8 cellular contexts compared by ENCODE assay signal in genomic region chr14:65336191-65336591, GRCh38.
DNase-seq lines count a peak whose midpoint lies in the region; ATAC-seq and TF ChIP-seq lines count a peak whose summit lies in the region.

No MANE protein-coding gene starts in this region.

- TF ChIP-seq CTCF in chondrocyte (IDR thresholded peaks at IDR 0.05) = no peak

- no peak overlapping the region for H3K4me3 Mint-ChIP-seq in chondrocyte (ENCODE audit: unreplicated experiment)

- peaks cover 13% of the 10 kb centered on the region for H3K4me1 Mint-ChIP-seq in chondrocyte (ENCODE audit: low read depth)

- no peaks in the 10 kb centered on the region for H3K27me3 Mint-ChIP-seq in chondrocyte (ENCODE audit: low read depth)

- no peaks in the 10 kb centered on the region for H3K36me3 Mint-ChIP-seq in chondrocyte (ENCODE audit: low read depth)

- H3K9me3 Mint-ChIP-seq in chondrocyte (ENCODE audit: low read depth) = no peaks in the 10 kb centered on the region

- no peak overlapping the region for H3K27ac Mint-ChIP-seq in chondrocyte (ENCODE audit: unreplicated experiment)

- peak; percentile 59 for ATAC-seq in GM18861 (IDR thresholded peaks at IDR 0.05; ENCODE audit: unreplicated experiment)
- ATAC-seq in HG03469 (IDR thresholded peaks at IDR 0.05; ENCODE audit: unreplicated experiment) = peak; percentile 59

- DNase-seq in activated naive CD8-positive, alpha-beta T cell treated with anti-CD3 and anti-CD28 coated beads, Interleukin-2, amount 50 U/mL, for 16 hours (ENCODE audit: low read depth, low spot score) = peak; percentile 20
- peak; percentile 24 to 58 for DNase-seq in stimulated activated CD4-positive, alpha-beta T cell treated with anti-CD3 and anti-CD28 coated beads, Interleukin-4, amount 100 ng/mL, for 4 hours
- DNase-seq in ureter (ENCODE audit: low spot score) (no peak), C1 segment of cervical spinal cord (lab: John Stamatoyannopoulos, UW) (no peak), chondrocyte (ENCODE audit: low spot score) (no peak), anterior cingulate cortex (lab: John Stamatoyannopoulos, UW) (no peak)

Comparison
In these comparisons a context has a peak if more than half of its experiments do, and no peak if none do; other contexts are left out.
1. DNase-seq: peak in activated naive CD8-positive, alpha-beta T cell treated with anti-CD3 and anti-CD28 coated beads, Interleukin-2, amount 50 U/mL, for 16 hours (single experiment) and stimulated activated CD4-positive, alpha-beta T cell treated with anti-CD3 and anti-CD28 coated beads, Interleukin-4, amount 100 ng/mL, for 4 hours (2 of 2); none in ureter (single experiment), C1 segment of cervical spinal cord (0 of 14), chondrocyte (single experiment) and anterior cingulate cortex (0 of 58).